13 cellular contexts compared by ENCODE assay signal in the genomic region with DNA sequence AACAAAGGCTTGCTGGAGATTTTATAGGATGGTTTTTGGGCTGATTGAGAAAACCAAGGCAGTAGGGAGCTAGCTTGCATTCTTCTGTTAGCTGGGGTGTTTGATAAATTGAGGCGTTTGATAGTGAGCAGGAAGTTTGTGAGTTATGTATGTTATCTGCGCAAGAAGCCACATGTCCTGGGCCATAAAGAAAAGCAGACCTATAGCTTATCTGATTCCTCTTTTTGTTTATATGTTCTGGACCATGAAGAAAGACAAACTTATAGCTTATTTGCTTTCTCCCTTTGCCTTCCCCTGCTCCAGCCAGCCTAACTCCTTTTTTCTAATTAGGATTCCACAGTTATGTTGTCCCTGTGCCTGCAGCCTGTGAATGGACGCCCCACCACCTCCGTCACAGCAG. TPM values are rescaled to one million over a fixed set of nuclear protein-coding genes. Genes with fewer than 3 reads are reported as not detected.
DNase-seq lines count a peak whose midpoint lies in the region; ATAC-seq and TF ChIP-seq lines count a peak whose summit lies in the region.
"Had no signal": no experiment of that assay in that cellular context is flagged by ENCODE, and none has a peak within 500 bp of the region (broad histone marks: within the 10 kb centered on the region; RNA-seq: fewer than 3 reads in every experiment).

No MANE protein-coding gene starts in this region.

- H3K4me3 ChIP-seq in Panc1 (ENCODE audit: low read depth in 2 of 2, low read length in 2 of 2): no peak overlapping the region; a peak in 1 of 4 replicates
- peak overlapping the region; percentile 65 for H3K4me3 ChIP-seq in endocrine pancreas (ENCODE audit: control insufficient read depth, insufficient read depth, low read length)
- H3K4me3 ChIP-seq in osteoblast (ENCODE audit: insufficient read depth, low read length): no peak overlapping the region

- peaks cover 27 to 29% of the 10 kb centered on the region in 2 donors for H3K36me3 Mint-ChIP-seq in CD14-positive monocyte

- H3K9me3 ChIP-seq in Panc1 (ENCODE audit: control insufficient read depth, insufficient read depth, low read depth, low read length) (no peaks in the 10 kb centered on the region), endocrine pancreas (ENCODE audit: control insufficient read depth, low read length) (no peaks in the 10 kb centered on the region), osteoblast (ENCODE audit: low read depth, low read length) (no peaks in the 10 kb centered on the region)

- H3K4me1 ChIP-seq in Panc1 (ENCODE audit: control insufficient read depth, insufficient read depth, low read length) (peaks cover 13% of the 10 kb centered on the region), endocrine pancreas (ENCODE audit: control insufficient read depth, insufficient read depth, low read length) (peaks cover 10% of the 10 kb centered on the region), osteoblast (ENCODE audit: insufficient read depth, low read length) (peaks cover 6% of the 10 kb centered on the region)

- peaks cover 0 to 2% (median 0%) of the 10 kb centered on the region in 7 donors for H3K9me3 Mint-ChIP-seq in CD14-positive monocyte

- H3K27ac ChIP-seq in Panc1 (ENCODE audit: low read length): peak overlapping the region; percentile 93
- peak overlapping the region; percentile 81 for H3K27ac ChIP-seq in osteoblast (ENCODE audit: low read depth, low read length)

- intact Hi-C loops in CD14-positive monocyte (cut with micrococcal nuclease) (loop anchor here in 1 of 2 donors (5.0 kb wide), 1 partner anchor 180 kb away; no protein-coding TSS in a partner anchor), Panc1 (cut with micrococcal nuclease; ENCODE audit: unreplicated experiment) (loop anchor here (10.0 kb wide), 1 partner anchor 178 kb away; no protein-coding TSS in a partner anchor)

- H4K20me1 ChIP-seq in osteoblast (ENCODE audit: insufficient read depth, low read length): peaks cover 7% of the 10 kb centered on the region

- no peak overlapping the region for H3K9ac ChIP-seq in endocrine pancreas (ENCODE audit: control insufficient read depth, insufficient read depth, low read length)

- peaks cover 13% of the 10 kb centered on the region for H3K79me2 ChIP-seq in osteoblast (ENCODE audit: insufficient read depth, low read length)

- H3K27ac Mint-ChIP-seq in CD14-positive monocyte: peak overlapping the region in 4 of 7 donors; percentile 95 to 98 (median 96)

- peaks cover 27% of the 10 kb centered on the region for H3K4me1 Mint-ChIP-seq in CD14-positive monocyte

- ATAC-seq in Panc1: no peak
- no peak for ATAC-seq in HG03175 (IDR thresholded peaks at IDR 0.05; ENCODE audit: unreplicated experiment)
- no peak for ATAC-seq in GM19467 (IDR thresholded peaks at IDR 0.05; ENCODE audit: unreplicated experiment)
- no peak for ATAC-seq in HG02938 (IDR thresholded peaks at IDR 0.05; ENCODE audit: unreplicated experiment)

- CTCF ChIA-PET in Panc1 (lab: Charles Lee): no interaction called here

- BruUV-seq in Panc1 (replicated peaks; lab: Mats Ljungman, UMichigan): no TSS peak

- H3K27me3 ChIP-seq in Panc1 (ENCODE audit: control insufficient read depth, insufficient read depth, low read length): no peaks in the 10 kb centered on the region
- H3K27me3 ChIP-seq in endocrine pancreas (ENCODE audit: control insufficient read depth, insufficient read depth, low read length): no peaks in the 10 kb centered on the region
- H3K27me3 ChIP-seq in osteoblast (ENCODE audit: insufficient read depth, low read length): peaks cover 13% of the 10 kb centered on the region

- H3K27me3 Mint-ChIP-seq in CD14-positive monocyte (ENCODE audit: low read depth in 3 of 3): peaks cover 0 to 14% (median 0%) of the 10 kb centered on the region in 3 donors

- H3K4me2 ChIP-seq in osteoblast (ENCODE audit: insufficient read depth, low read length): peak overlapping the region; percentile 82

- TF ChIP-seq CTCF in CD14-positive monocyte (IDR thresholded peaks at IDR 0.05) (no peak), Panc1 (IDR thresholded peaks at IDR 0.05) (no peak), osteoblast (IDR thresholded peaks at IDR 0.05; ENCODE audit: extremely low read depth, low read depth, low read length) (no peak)

- no peak overlapping the region for H3K4me3 Mint-ChIP-seq in CD14-positive monocyte

- H2AFZ ChIP-seq in osteoblast (ENCODE audit: low read length): peak overlapping the region; percentile 91

- POLR2A ChIA-PET in Panc1 (lab: Charles Lee): no interaction called here

- H3K36me3 ChIP-seq in Panc1 (ENCODE audit: control insufficient read depth, insufficient read depth, low read length): peaks cover 12% of the 10 kb centered on the region
- H3K36me3 ChIP-seq in endocrine pancreas (ENCODE audit: control insufficient read depth, insufficient read depth, low read length): no peaks in the 10 kb centered on the region
- H3K36me3 ChIP-seq in osteoblast (ENCODE audit: insufficient read depth, low read length): peaks cover 3% of the 10 kb centered on the region

- in situ Hi-C loops in Panc1 (cut with HindIII; ENCODE audit: low pct_unique_long_range_greater_than_20kb, low sequenced_read_pairs): no loop called here

- no peak for DNase-seq in CD14-positive monocyte (ENCODE audit: low spot score)
- no peak for DNase-seq in Panc1 (ENCODE audit: low read depth, low spot score)
- DNase-seq in osteoblast (ENCODE audit: insufficient read length, low spot score, missing footprints): no peak
- no peak for DNase-seq in NCI-H2081 treated with DMSO at 0.1 percent for 48 hours (lab: John Stamatoyannopoulos, UW)
- DNase-seq: activated CD8-positive, alpha-beta memory T cell treated with anti-CD3 and anti-CD28 coated beads for 24 hours; GOT3; NCI-H146; RPMI8226 had no signal

RNA-seq across cellular contexts. Expression of gene HNRNPH2, which starts 9.2 kb away (rescaled TPM):
- 100 to 1,000 TPM; 118 to 163 TPM for polyA plus RNA-seq in CD14-positive monocyte
- total RNA-seq in Panc1 (2021; ENCODE audit: unreplicated experiment): 91.5 TPM
- polyA plus RNA-seq in Panc1 (2012; ENCODE audit: insufficient read length): 85.6 TPM
- total RNA-seq in osteoblast: 66.0 and 70.2 TPM in 2 replicates

RNA-seq across cellular contexts. Expression of gene GLA, which starts 9.5 kb away (rescaled TPM):
- 10 to 100 TPM; 64.0 to 80.0 TPM for polyA plus RNA-seq in CD14-positive monocyte
- total RNA-seq in Panc1 (2021; ENCODE audit: unreplicated experiment) (115 TPM), osteoblast (22.8 and 26.5 TPM in 2 replicates)
- polyA plus RNA-seq in Panc1 (2012; ENCODE audit: insufficient read length): 55.5 TPM

RNA-seq across cellular contexts. Expression of gene RPL36A, which starts 26.4 kb away (rescaled TPM):
- 100 to 1,000 TPM; 833 to 875 TPM for polyA plus RNA-seq in CD14-positive monocyte
- 308 TPM for total RNA-seq in Panc1 (2021; ENCODE audit: unreplicated experiment)
- 580 TPM for polyA plus RNA-seq in Panc1 (2012; ENCODE audit: insufficient read length)
- 87.2 and 105 TPM in 2 replicates for total RNA-seq in osteoblast

RNA-seq across cellular contexts. Expression of gene BTK, which starts 31.2 kb away (rescaled TPM):
- 10 to 100 TPM; 74.1 to 82.9 TPM for polyA plus RNA-seq in CD14-positive monocyte
- not detected for total RNA-seq in Panc1 (2021; ENCODE audit: unreplicated experiment)
- not detected for polyA plus RNA-seq in Panc1 (2012; ENCODE audit: insufficient read length)
- not detected in 2 replicates for total RNA-seq in osteoblast
- total RNA-seq: dermis blood vessel endothelial cell had no signal
